8 cellular contexts compared by ENCODE assay signal in genomic region chr3:10983219-10983916, GRCh38. TPM values are rescaled to one million over a fixed set of nuclear protein-coding genes. Genes with fewer than 3 reads are reported as not detected.
DNase-seq lines count a peak whose midpoint lies in the region; ATAC-seq and TF ChIP-seq lines count a peak whose summit lies in the region.

No MANE protein-coding gene starts in this region.

- H3K36me3 Mint-ChIP-seq in CD14-positive monocyte, result no peaks in the 10 kb centered on the region

- DNase-seq in CD14-positive monocyte (ENCODE audit: low spot score) (no peak), GM13976 (ENCODE audit: low spot score) (peak; percentile 69), NCI-H748 treated with DMSO at 0.1 percent for 48 hours (lab: John Stamatoyannopoulos, UW) (peak; percentile 1), dermis blood vessel endothelial cell (peak; percentile 61), mesenchymal stem cell (peak; percentile 22), putamen (ENCODE audit: low spot score) (no peak)

- intact Hi-C loops in CD14-positive monocyte (cut with micrococcal nuclease), result no loop called here

- H3K4me1 ChIP-seq in mesenchymal stem cell (ENCODE audit: control insufficient read depth, insufficient read depth, low read depth, low read length), result peaks cover 3% of the 10 kb centered on the region

- no peaks in the 10 kb centered on the region for H3K4me1 Mint-ChIP-seq in CD14-positive monocyte

- no peak overlapping the region for H2BK15ac ChIP-seq in mesenchymal stem cell (ENCODE audit: low read depth, poor library complexity, severe bottlenecking)

- ATAC-seq in GM19455 (IDR thresholded peaks at IDR 0.05; ENCODE audit: unreplicated experiment), result no peak
- ATAC-seq in HG02870 (IDR thresholded peaks at IDR 0.05; ENCODE audit: unreplicated experiment), result no peak

- H3K14ac ChIP-seq in mesenchymal stem cell (ENCODE audit: low read length in 2 of 2), result no peak overlapping the region

- no peaks in the 10 kb centered on the region for H3K36me3 ChIP-seq in mesenchymal stem cell (ENCODE audit: control insufficient read depth in 1 of 2, insufficient read depth in 2 of 2, low read depth in 1 of 2, low read length in 2 of 2)

- H2BK12ac ChIP-seq in mesenchymal stem cell (ENCODE audit: low read length in 2 of 2), result no peak overlapping the region

- no peak overlapping the region for H4K8ac ChIP-seq in mesenchymal stem cell (ENCODE audit: low read length)

- 34% methylated on average over 7 of the region's 7 CpGs for WGBS in mesenchymal stem cell

- no peak overlapping the region for H2AFZ ChIP-seq in mesenchymal stem cell (ENCODE audit: low read depth, low read length)

- no peak overlapping the region for H3K18ac ChIP-seq in mesenchymal stem cell (ENCODE audit: low read depth in 1 of 2, low read length in 2 of 2)

- H3K27me3 ChIP-seq in mesenchymal stem cell (ENCODE audit: control insufficient read depth in 1 of 2, insufficient read depth in 1 of 2, low read length in 2 of 2), result peaks cover 41 to 53% of the 10 kb centered on the region in 2 experiments

- peaks cover 0 to 2% (median 0%) of the 10 kb centered on the region in 7 donors for H3K9me3 Mint-ChIP-seq in CD14-positive monocyte

- no peak overlapping the region for H3K23ac ChIP-seq in mesenchymal stem cell (ENCODE audit: low read length in 2 of 2)

- H4K91ac ChIP-seq in mesenchymal stem cell (ENCODE audit: low read length), result no peak overlapping the region

- TF ChIP-seq CTCF in CD14-positive monocyte (IDR thresholded peaks at IDR 0.05) (peak; percentile 83), GM13976 (IDR thresholded peaks at IDR 0.05; ENCODE audit: borderline replicate concordance, control extremely low read depth, extremely low read depth, insufficient read depth, missing control alignments) (peak; percentile 56)

- no peak overlapping the region for H2BK5ac ChIP-seq in mesenchymal stem cell (ENCODE audit: low read depth, low read length, poor library complexity, severe bottlenecking)

- peaks cover 24 to 37% (median 34%) of the 10 kb centered on the region in 3 donors for H3K27me3 Mint-ChIP-seq in CD14-positive monocyte (ENCODE audit: low read depth in 3 of 3)

- H3K9me3 ChIP-seq in mesenchymal stem cell (ENCODE audit: control insufficient read depth, low read length), result no peaks in the 10 kb centered on the region

- H3K4me3 ChIP-seq in mesenchymal stem cell (ENCODE audit: insufficient read depth in 1 of 2, low read depth in 1 of 2, low read length in 2 of 2), result no peak overlapping the region

- in situ Hi-C loops in GM13976 (cut with MboI; ENCODE audit: low sequenced_read_pairs, unreplicated experiment), result no loop called here

- H2AK5ac ChIP-seq in mesenchymal stem cell (ENCODE audit: low read length, severe bottlenecking), result no peak overlapping the region

- no peaks in the 10 kb centered on the region for H3K79me1 ChIP-seq in mesenchymal stem cell (replicated peaks; ENCODE audit: low read length, poor library complexity, severe bottlenecking)

- no peak overlapping the region for H3K27ac ChIP-seq in mesenchymal stem cell (ENCODE audit: low read length, poor library complexity, severe bottlenecking)

- H3K4ac ChIP-seq in mesenchymal stem cell (ENCODE audit: low read depth in 1 of 2, low read length in 2 of 2), result no peak overlapping the region

- no peak overlapping the region for H3K27ac Mint-ChIP-seq in CD14-positive monocyte

- H3K4me3 Mint-ChIP-seq in CD14-positive monocyte, result no peak overlapping the region

- H2BK120ac ChIP-seq in mesenchymal stem cell (ENCODE audit: low read depth, low read length), result no peak overlapping the region

- H3K4me2 ChIP-seq in mesenchymal stem cell (ENCODE audit: low read length, poor library complexity, severe bottlenecking), result peak overlapping the region; percentile 38

- no peak overlapping the region for H3K9ac ChIP-seq in mesenchymal stem cell (ENCODE audit: low read length)

RNA-seq across cellular contexts. Expression of gene SLC6A1, which starts 9.2 kb away (rescaled TPM):
- polyA plus RNA-seq in CD14-positive monocyte, result not detected
- under 0.01 TPM in 1 of 2 replicates, not detected in the other for total RNA-seq in dermis blood vessel endothelial cell
- polyA plus RNA-seq in mesenchymal stem cell (2013, experiment 1 of 2), result not detected
- polyA plus RNA-seq in mesenchymal stem cell (2013, experiment 2 of 2), result not detected

Comparison
In these comparisons a context has a peak if more than half of its experiments do, and no peak if none do; other contexts are left out.
1. DNase-seq: peak in GM13976 (single experiment), NCI-H748 treated with DMSO at 0.1 percent for 48 hours (single experiment), dermis blood vessel endothelial cell (single experiment) and mesenchymal stem cell (single experiment); none in CD14-positive monocyte (single experiment) and putamen (single experiment).